1 cellular context compared by ENCODE assay signal in the genomic region with DNA sequence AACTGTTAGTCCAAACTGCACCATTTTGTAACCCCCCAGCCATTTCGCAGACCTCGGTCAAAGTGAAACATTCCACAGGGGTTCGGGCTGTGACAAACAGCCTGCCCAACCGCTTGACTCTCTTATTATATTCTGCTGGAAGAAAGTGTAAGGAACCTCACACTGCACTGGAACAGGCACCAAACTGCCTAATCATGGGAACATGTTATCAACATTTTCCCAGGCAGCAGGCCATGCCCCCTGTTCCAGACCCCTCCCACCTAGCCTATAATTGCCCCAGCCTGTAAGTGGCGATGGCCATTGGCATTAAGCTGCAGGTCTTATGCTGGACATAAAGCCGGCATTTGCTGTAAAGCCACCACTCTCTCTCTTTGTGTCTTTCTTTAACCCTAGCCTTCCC.
TF ChIP-seq lines count a peak whose summit lies in the region.

No MANE protein-coding gene starts in this region.

TF ChIP-seq in K562, 482 proteins besides CTCF, POLR2A, EP300 and RAD21 (continued from another document):
- TF ChIP-seq, protein P1, sequence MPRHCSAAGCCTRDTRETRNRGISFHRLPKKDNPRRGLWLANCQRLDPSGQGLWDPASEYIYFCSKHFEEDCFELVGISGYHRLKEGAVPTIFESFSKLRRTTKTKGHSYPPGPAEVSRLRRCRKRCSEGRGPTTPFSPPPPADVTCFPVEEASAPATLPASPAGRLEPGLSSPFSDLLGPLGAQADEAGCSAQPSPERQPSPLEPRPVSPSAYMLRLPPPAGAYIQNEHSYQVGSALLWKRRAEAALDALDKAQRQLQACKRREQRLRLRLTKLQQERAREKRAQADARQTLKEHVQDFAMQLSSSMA (CRISPR knock-in tag; IDR thresholded peaks at IDR 0.05), result no peak
- TF ChIP-seq ESRRA (IDR thresholded peaks at IDR 0.05; ENCODE audit: borderline replicate concordance, low read depth) (no peak), NR2C1 (IDR thresholded peaks at IDR 0.05) (no peak), NR2C1 (tag; IDR thresholded peaks at IDR 0.05) (no peak), ZNF445 (CRISPR knock-in tag; IDR thresholded peaks at IDR 0.05; ENCODE audit: low read depth) (no peak), CBX1 (IDR thresholded peaks at IDR 0.05; ENCODE audit: low read depth) (no peak), ZBTB7A (IDR thresholded peaks at IDR 0.05; ENCODE audit: borderline replicate concordance, control insufficient read depth, low read depth, low read length) (peak; percentile 31; the same call in 1 of the 2 replicates), NCOA4 (IDR thresholded peaks at IDR 0.05; ENCODE audit: partially characterized antibody) (no peak), ZNF239 (CRISPR knock-in tag; IDR thresholded peaks at IDR 0.05) (no peak), ZNF79 (CRISPR knock-in tag; IDR thresholded peaks at IDR 0.05; ENCODE audit: low read depth) (no peak), DPF2 (IDR thresholded peaks at IDR 0.05) (peak; percentile 52; the same call in 1 of the 2 replicates), HLTF (IDR thresholded peaks at IDR 0.05) (no peak), TCF3 (CRISPR knock-in tag; IDR thresholded peaks at IDR 0.05) (peak; percentile 19; the same call in 1 of the 2 replicates), PPARD (CRISPR knock-in tag; IDR thresholded peaks at IDR 0.05) (no peak), ZNF274 (IDR thresholded peaks at IDR 0.05; ENCODE audit: borderline replicate concordance, low read depth, low read length) (no peak), NCOA2 (IDR thresholded peaks at IDR 0.05; ENCODE audit: partially characterized antibody in 2 of 2) (no peak), HNRNPL (IDR thresholded peaks at IDR 0.05; ENCODE audit: low read depth, low read length) (no peak), MTA2 (IDR thresholded peaks at IDR 0.05; ENCODE audit: low read depth) (no peak), FOXJ2 (tag; IDR thresholded peaks at IDR 0.05) (no peak), CSDE1 (IDR thresholded peaks at IDR 0.05) (no peak), ZNF830 (CRISPR knock-in tag; IDR thresholded peaks at IDR 0.05) (no peak), NRF1 (conservative IDR thresholded peaks at IDR 0.05 in 1 of 2, IDR thresholded peaks at IDR 0.05 in 1 of 2) (no peak), HCFC1 (IDR thresholded peaks at IDR 0.05; ENCODE audit: low read depth, low read length) (no peak), TARDBP (IDR thresholded peaks at IDR 0.05) (no peak), HNRNPH1 (optimal IDR thresholded peaks at IDR 0.05; ENCODE audit: low read depth, low read length) (no peak), SMARCB1 (IDR thresholded peaks at IDR 0.05; ENCODE audit: insufficient read length, low read depth) (no peak), ARID1B (IDR thresholded peaks at IDR 0.05) (peak; percentile 39), TCFL5 (CRISPR knock-in tag; conservative IDR thresholded peaks at IDR 0.05) (no peak), HNRNPK (IDR thresholded peaks at IDR 0.05; ENCODE audit: low read depth, low read length, poor library complexity, severe bottlenecking) (no peak)
- TF ChIP-seq, protein P2, sequence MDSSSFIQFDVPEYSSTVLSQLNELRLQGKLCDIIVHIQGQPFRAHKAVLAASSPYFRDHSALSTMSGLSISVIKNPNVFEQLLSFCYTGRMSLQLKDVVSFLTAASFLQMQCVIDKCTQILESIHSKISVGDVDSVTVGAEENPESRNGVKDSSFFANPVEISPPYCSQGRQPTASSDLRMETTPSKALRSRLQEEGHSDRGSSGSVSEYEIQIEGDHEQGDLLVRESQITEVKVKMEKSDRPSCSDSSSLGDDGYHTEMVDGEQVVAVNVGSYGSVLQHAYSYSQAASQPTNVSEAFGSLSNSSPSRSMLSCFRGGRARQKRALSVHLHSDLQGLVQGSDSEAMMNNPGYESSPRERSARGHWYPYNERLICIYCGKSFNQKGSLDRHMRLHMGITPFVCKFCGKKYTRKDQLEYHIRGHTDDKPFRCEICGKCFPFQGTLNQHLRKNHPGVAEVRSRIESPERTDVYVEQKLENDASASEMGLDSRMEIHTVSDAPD (CRISPR knock-in tag; IDR thresholded peaks at IDR 0.05), result no peak
- TF ChIP-seq, protein P3, sequence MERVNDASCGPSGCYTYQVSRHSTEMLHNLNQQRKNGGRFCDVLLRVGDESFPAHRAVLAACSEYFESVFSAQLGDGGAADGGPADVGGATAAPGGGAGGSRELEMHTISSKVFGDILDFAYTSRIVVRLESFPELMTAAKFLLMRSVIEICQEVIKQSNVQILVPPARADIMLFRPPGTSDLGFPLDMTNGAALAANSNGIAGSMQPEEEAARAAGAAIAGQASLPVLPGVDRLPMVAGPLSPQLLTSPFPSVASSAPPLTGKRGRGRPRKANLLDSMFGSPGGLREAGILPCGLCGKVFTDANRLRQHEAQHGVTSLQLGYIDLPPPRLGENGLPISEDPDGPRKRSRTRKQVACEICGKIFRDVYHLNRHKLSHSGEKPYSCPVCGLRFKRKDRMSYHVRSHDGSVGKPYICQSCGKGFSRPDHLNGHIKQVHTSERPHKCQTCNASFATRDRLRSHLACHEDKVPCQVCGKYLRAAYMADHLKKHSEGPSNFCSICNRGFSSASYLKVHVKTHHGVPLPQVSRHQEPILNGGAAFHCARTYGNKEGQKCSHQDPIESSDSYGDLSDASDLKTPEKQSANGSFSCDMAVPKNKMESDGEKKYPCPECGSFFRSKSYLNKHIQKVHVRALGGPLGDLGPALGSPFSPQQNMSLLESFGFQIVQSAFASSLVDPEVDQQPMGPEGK (CRISPR knock-in tag; IDR thresholded peaks at IDR 0.05; ENCODE audit: borderline replicate concordance), result no peak
- TF ChIP-seq, protein P4, sequence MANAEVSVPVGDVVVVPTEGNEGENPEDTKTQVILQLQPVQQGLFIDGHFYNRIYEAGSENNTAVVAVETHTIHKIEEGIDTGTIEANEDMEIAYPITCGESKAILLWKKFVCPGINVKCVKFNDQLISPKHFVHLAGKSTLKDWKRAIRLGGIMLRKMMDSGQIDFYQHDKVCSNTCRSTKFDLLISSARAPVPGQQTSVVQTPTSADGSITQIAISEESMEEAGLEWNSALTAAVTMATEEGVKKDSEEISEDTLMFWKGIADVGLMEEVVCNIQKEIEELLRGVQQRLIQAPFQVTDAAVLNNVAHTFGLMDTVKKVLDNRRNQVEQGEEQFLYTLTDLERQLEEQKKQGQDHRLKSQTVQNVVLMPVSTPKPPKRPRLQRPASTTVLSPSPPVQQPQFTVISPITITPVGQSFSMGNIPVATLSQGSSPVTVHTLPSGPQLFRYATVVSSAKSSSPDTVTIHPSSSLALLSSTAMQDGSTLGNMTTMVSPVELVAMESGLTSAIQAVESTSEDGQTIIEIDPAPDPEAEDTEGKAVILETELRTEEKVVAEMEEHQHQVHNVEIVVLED (CRISPR knock-in tag; IDR thresholded peaks at IDR 0.05), result no peak
- TF ChIP-seq, protein P5, sequence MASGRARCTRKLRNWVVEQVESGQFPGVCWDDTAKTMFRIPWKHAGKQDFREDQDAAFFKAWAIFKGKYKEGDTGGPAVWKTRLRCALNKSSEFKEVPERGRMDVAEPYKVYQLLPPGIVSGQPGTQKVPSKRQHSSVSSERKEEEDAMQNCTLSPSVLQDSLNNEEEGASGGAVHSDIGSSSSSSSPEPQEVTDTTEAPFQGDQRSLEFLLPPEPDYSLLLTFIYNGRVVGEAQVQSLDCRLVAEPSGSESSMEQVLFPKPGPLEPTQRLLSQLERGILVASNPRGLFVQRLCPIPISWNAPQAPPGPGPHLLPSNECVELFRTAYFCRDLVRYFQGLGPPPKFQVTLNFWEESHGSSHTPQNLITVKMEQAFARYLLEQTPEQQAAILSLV (tag; IDR thresholded peaks at IDR 0.05), result no peak
- TF ChIP-seq, protein P6, sequence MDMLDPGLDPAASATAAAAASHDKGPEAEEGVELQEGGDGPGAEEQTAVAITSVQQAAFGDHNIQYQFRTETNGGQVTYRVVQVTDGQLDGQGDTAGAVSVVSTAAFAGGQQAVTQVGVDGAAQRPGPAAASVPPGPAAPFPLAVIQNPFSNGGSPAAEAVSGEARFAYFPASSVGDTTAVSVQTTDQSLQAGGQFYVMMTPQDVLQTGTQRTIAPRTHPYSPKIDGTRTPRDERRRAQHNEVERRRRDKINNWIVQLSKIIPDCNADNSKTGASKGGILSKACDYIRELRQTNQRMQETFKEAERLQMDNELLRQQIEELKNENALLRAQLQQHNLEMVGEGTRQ (CRISPR knock-in tag; IDR thresholded peaks at IDR 0.05), result no peak
- TF ChIP-seq, protein P7, sequence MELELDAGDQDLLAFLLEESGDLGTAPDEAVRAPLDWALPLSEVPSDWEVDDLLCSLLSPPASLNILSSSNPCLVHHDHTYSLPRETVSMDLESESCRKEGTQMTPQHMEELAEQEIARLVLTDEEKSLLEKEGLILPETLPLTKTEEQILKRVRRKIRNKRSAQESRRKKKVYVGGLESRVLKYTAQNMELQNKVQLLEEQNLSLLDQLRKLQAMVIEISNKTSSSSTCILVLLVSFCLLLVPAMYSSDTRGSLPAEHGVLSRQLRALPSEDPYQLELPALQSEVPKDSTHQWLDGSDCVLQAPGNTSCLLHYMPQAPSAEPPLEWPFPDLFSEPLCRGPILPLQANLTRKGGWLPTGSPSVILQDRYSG (tag; conservative IDR thresholded peaks at IDR 0.05; ENCODE audit: low read depth), result no peak
- TF ChIP-seq, protein P8, sequence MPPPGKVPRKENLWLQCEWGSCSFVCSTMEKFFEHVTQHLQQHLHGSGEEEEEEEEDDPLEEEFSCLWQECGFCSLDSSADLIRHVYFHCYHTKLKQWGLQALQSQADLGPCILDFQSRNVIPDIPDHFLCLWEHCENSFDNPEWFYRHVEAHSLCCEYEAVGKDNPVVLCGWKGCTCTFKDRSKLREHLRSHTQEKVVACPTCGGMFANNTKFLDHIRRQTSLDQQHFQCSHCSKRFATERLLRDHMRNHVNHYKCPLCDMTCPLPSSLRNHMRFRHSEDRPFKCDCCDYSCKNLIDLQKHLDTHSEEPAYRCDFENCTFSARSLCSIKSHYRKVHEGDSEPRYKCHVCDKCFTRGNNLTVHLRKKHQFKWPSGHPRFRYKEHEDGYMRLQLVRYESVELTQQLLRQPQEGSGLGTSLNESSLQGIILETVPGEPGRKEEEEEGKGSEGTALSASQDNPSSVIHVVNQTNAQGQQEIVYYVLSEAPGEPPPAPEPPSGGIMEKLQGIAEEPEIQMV (tag; conservative IDR thresholded peaks at IDR 0.05; ENCODE audit: low read depth), result no peak
